In the genomic region with DNA sequence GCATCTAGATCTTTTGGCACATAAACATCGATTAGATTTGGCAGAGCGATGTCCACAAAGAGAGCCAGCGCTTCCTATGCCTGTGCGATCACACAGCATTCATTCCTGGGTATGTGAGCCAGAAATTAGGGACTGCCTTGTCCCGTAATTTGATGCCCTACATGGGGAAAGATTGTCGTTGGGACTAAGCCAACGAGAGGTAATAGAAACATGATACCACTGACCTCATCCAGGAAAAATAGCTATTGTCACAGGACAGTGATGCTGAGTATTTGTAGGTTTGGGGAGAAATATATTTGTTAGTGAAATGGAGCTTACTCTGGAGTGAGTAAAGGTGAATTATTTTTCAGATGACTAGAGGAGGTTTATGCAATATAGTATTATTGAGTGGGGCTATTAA, we compare ENCODE assay signal across 1 cellular context.
TF ChIP-seq lines count a peak whose summit lies in the region.

No MANE protein-coding gene starts in this region.

TF ChIP-seq in HEK293, 187 proteins besides CTCF, POLR2A, EP300 and RAD21 (continued from another document and continues in another):
- TF ChIP-seq IKZF3 (tag by site-specific recombination; IDR thresholded peaks at IDR 0.05) (peak; percentile 87), ZNF211 (tag by site-specific recombination; IDR thresholded peaks at IDR 0.05; ENCODE audit: low read depth) (no peak), ZNF266 (tag by site-specific recombination; IDR thresholded peaks at IDR 0.05; ENCODE audit: low read depth) (no peak), GLI4 (tag by site-specific recombination; IDR thresholded peaks at IDR 0.05) (no peak), ZNF404 (tag by site-specific recombination; IDR thresholded peaks at IDR 0.05) (no peak), KLF10 (tag by site-specific recombination; IDR thresholded peaks at IDR 0.05) (no peak), ZNF571 (tag by site-specific recombination; IDR thresholded peaks at IDR 0.05) (no peak), ZNF629 (tag by site-specific recombination; IDR thresholded peaks at IDR 0.05) (peak; percentile 92), ZBTB1 (tag by site-specific recombination; IDR thresholded peaks at IDR 0.05) (peak; percentile 76; the same call in 1 of the 2 replicates), ZNF529 (tag by site-specific recombination; IDR thresholded peaks at IDR 0.05; ENCODE audit: insufficient replicate concordance) (no peak), ZNF239 (tag by site-specific recombination; IDR thresholded peaks at IDR 0.05) (no peak), ZNF707 (tag by site-specific recombination; IDR thresholded peaks at IDR 0.05) (no peak), WT1 (tag by site-specific recombination; IDR thresholded peaks at IDR 0.05) (peak; percentile 60), ZNF747 (tag by site-specific recombination; IDR thresholded peaks at IDR 0.05) (no peak), FEZF1 (tag by site-specific recombination; IDR thresholded peaks at IDR 0.05) (peak; percentile 42), KLF16 (tag by site-specific recombination; IDR thresholded peaks at IDR 0.05) (no peak), MEIS1 (CRISPR knock-in tag; IDR thresholded peaks at IDR 0.05; ENCODE audit: borderline replicate concordance) (no peak), ZNF433 (tag by site-specific recombination; IDR thresholded peaks at IDR 0.05; ENCODE audit: low read depth) (no peak), ZNF558 (tag by site-specific recombination; IDR thresholded peaks at IDR 0.05) (peak; percentile 60; the same call in 1 of the 2 replicates), ZNF221 (tag by site-specific recombination; IDR thresholded peaks at IDR 0.05; ENCODE audit: borderline replicate concordance) (no peak), GFI1B (tag by site-specific recombination; IDR thresholded peaks at IDR 0.05) (peak; percentile 54), ZNF621 (tag by site-specific recombination; IDR thresholded peaks at IDR 0.05) (no peak), ZNF175 (tag by site-specific recombination; IDR thresholded peaks at IDR 0.05) (no peak), ZNF561 (tag by site-specific recombination; IDR thresholded peaks at IDR 0.05; ENCODE audit: borderline replicate concordance) (0 out of 2 replicates have a peak, but pooled peaks have one; percentile 48), RBAK (tag by site-specific recombination; IDR thresholded peaks at IDR 0.05) (no peak), ZNF112 (tag by site-specific recombination; IDR thresholded peaks at IDR 0.05) (no peak), ZNF341 (tag by site-specific recombination; IDR thresholded peaks at IDR 0.05; ENCODE audit: low read depth) (no peak), ZNF791 (tag by site-specific recombination; IDR thresholded peaks at IDR 0.05) (no peak), ZNF335 (tag by site-specific recombination; conservative IDR thresholded peaks at IDR 0.05) (peak; percentile 30; the same call in 1 of the 2 replicates), ZNF76 (tag by site-specific recombination; IDR thresholded peaks at IDR 0.05; ENCODE audit: borderline replicate concordance, low read depth) (no peak), YY2 (tag by site-specific recombination; IDR thresholded peaks at IDR 0.05) (no peak), ZNF777 (tag by site-specific recombination; IDR thresholded peaks at IDR 0.05; ENCODE audit: borderline replicate concordance) (no peak), ZSCAN23 (tag by site-specific recombination; IDR thresholded peaks at IDR 0.05) (no peak), ZNF514 (tag by site-specific recombination; IDR thresholded peaks at IDR 0.05) (no peak), ZNF701 (tag by site-specific recombination; IDR thresholded peaks at IDR 0.05) (no peak), ZBTB17 (tag by site-specific recombination; IDR thresholded peaks at IDR 0.05) (peak; percentile 92)
- TF ChIP-seq, protein P1, sequence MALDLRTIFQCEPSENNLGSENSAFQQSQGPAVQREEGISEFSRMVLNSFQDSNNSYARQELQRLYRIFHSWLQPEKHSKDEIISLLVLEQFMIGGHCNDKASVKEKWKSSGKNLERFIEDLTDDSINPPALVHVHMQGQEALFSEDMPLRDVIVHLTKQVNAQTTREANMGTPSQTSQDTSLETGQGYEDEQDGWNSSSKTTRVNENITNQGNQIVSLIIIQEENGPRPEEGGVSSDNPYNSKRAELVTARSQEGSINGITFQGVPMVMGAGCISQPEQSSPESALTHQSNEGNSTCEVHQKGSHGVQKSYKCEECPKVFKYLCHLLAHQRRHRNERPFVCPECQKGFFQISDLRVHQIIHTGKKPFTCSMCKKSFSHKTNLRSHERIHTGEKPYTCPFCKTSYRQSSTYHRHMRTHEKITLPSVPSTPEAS (tag by site-specific recombination; IDR thresholded peaks at IDR 0.05) = peak; percentile 46; the same call in 1 of the 2 replicates
- TF ChIP-seq, protein P2, sequence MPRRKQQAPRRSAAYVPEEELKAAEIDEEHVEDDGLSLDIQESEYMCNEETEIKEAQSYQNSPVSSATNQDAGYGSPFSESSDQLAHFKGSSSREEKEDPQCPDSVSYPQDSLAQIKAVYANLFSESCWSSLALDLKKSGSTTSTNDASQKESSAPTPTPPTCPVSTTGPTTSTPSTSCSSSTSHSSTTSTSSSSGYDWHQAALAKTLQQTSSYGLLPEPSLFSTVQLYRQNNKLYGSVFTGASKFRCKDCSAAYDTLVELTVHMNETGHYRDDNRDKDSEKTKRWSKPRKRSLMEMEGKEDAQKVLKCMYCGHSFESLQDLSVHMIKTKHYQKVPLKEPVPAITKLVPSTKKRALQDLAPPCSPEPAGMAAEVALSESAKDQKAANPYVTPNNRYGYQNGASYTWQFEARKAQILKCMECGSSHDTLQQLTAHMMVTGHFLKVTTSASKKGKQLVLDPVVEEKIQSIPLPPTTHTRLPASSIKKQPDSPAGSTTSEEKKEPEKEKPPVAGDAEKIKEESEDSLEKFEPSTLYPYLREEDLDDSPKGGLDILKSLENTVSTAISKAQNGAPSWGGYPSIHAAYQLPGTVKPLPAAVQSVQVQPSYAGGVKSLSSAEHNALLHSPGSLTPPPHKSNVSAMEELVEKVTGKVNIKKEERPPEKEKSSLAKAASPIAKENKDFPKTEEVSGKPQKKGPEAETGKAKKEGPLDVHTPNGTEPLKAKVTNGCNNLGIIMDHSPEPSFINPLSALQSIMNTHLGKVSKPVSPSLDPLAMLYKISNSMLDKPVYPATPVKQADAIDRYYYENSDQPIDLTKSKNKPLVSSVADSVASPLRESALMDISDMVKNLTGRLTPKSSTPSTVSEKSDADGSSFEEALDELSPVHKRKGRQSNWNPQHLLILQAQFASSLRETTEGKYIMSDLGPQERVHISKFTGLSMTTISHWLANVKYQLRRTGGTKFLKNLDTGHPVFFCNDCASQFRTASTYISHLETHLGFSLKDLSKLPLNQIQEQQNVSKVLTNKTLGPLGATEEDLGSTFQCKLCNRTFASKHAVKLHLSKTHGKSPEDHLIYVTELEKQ (tag by site-specific recombination; IDR thresholded peaks at IDR 0.05; ENCODE audit: borderline replicate concordance) = 0 out of 2 replicates have a peak, but pooled peaks have one; percentile 43
- TF ChIP-seq, protein P3, sequence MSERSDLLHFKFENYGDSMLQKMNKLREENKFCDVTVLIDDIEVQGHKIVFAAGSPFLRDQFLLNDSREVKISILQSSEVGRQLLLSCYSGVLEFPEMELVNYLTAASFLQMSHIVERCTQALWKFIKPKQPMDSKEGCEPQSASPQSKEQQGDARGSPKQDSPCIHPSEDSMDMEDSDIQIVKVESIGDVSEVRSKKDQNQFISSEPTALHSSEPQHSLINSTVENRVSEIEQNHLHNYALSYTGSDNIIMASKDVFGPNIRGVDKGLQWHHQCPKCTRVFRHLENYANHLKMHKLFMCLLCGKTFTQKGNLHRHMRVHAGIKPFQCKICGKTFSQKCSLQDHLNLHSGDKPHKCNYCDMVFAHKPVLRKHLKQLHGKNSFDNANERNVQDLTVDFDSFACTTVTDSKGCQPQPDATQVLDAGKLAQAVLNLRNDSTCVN (tag by site-specific recombination; optimal IDR thresholded peaks at IDR 0.05) = no peak
- TF ChIP-seq, protein P4, sequence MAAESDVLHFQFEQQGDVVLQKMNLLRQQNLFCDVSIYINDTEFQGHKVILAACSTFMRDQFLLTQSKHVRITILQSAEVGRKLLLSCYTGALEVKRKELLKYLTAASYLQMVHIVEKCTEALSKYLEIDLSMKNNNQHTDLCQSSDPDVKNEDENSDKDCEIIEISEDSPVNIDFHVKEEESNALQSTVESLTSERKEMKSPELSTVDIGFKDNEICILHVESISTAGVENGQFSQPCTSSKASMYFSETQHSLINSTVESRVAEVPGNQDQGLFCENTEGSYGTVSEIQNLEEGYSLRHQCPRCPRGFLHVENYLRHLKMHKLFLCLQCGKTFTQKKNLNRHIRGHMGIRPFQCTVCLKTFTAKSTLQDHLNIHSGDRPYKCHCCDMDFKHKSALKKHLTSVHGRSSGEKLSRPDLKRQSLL (tag by site-specific recombination; IDR thresholded peaks at IDR 0.05) = no peak
- TF ChIP-seq, protein P5, sequence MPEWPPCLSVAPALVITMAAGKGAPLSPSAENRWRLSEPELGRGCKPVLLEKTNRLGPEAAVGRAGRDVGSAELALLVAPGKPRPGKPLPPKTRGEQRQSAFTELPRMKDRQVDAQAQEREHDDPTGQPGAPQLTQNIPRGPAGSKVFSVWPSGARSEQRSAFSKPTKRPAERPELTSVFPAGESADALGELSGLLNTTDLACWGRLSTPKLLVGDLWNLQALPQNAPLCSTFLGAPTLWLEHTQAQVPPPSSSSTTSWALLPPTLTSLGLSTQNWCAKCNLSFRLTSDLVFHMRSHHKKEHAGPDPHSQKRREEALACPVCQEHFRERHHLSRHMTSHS (tag by site-specific recombination; IDR thresholded peaks at IDR 0.05) = no peak
- TF ChIP-seq, protein P6, sequence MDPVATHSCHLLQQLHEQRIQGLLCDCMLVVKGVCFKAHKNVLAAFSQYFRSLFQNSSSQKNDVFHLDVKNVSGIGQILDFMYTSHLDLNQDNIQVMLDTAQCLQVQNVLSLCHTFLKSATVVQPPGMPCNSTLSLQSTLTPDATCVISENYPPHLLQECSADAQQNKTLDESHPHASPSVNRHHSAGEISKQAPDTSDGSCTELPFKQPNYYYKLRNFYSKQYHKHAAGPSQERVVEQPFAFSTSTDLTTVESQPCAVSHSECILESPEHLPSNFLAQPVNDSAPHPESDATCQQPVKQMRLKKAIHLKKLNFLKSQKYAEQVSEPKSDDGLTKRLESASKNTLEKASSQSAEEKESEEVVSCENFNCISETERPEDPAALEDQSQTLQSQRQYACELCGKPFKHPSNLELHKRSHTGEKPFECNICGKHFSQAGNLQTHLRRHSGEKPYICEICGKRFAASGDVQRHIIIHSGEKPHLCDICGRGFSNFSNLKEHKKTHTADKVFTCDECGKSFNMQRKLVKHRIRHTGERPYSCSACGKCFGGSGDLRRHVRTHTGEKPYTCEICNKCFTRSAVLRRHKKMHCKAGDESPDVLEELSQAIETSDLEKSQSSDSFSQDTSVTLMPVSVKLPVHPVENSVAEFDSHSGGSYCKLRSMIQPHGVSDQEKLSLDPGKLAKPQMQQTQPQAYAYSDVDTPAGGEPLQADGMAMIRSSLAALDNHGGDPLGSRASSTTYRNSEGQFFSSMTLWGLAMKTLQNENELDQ (tag by site-specific recombination; IDR thresholded peaks at IDR 0.05; ENCODE audit: low read depth) = no peak
- TF ChIP-seq, protein P7, sequence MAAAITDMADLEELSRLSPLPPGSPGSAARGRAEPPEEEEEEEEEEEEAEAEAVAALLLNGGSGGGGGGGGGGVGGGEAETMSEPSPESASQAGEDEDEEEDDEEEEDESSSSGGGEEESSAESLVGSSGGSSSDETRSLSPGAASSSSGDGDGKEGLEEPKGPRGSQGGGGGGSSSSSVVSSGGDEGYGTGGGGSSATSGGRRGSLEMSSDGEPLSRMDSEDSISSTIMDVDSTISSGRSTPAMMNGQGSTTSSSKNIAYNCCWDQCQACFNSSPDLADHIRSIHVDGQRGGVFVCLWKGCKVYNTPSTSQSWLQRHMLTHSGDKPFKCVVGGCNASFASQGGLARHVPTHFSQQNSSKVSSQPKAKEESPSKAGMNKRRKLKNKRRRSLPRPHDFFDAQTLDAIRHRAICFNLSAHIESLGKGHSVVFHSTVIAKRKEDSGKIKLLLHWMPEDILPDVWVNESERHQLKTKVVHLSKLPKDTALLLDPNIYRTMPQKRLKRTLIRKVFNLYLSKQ (tag by site-specific recombination; IDR thresholded peaks at IDR 0.05; ENCODE audit: borderline replicate concordance) = no peak
- TF ChIP-seq, protein P8, sequence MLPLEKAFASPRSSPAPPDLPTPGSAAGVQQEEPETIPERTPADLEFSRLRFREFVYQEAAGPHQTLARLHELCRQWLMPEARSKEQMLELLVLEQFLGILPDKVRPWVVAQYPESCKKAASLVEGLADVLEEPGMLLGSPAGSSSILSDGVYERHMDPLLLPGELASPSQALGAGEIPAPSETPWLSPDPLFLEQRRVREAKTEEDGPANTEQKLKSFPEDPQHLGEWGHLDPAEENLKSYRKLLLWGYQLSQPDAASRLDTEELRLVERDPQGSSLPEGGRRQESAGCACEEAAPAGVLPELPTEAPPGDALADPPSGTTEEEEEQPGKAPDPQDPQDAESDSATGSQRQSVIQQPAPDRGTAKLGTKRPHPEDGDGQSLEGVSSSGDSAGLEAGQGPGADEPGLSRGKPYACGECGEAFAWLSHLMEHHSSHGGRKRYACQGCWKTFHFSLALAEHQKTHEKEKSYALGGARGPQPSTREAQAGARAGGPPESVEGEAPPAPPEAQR (tag by site-specific recombination; IDR thresholded peaks at IDR 0.05) = no peak
- TF ChIP-seq, protein P9, sequence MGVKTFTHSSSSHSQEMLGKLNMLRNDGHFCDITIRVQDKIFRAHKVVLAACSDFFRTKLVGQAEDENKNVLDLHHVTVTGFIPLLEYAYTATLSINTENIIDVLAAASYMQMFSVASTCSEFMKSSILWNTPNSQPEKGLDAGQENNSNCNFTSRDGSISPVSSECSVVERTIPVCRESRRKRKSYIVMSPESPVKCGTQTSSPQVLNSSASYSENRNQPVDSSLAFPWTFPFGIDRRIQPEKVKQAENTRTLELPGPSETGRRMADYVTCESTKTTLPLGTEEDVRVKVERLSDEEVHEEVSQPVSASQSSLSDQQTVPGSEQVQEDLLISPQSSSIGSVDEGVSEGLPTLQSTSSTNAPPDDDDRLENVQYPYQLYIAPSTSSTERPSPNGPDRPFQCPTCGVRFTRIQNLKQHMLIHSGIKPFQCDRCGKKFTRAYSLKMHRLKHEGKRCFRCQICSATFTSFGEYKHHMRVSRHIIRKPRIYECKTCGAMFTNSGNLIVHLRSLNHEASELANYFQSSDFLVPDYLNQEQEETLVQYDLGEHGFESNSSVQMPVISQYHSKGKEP (tag by site-specific recombination; IDR thresholded peaks at IDR 0.05) = no peak
- TF ChIP-seq, protein P10, sequence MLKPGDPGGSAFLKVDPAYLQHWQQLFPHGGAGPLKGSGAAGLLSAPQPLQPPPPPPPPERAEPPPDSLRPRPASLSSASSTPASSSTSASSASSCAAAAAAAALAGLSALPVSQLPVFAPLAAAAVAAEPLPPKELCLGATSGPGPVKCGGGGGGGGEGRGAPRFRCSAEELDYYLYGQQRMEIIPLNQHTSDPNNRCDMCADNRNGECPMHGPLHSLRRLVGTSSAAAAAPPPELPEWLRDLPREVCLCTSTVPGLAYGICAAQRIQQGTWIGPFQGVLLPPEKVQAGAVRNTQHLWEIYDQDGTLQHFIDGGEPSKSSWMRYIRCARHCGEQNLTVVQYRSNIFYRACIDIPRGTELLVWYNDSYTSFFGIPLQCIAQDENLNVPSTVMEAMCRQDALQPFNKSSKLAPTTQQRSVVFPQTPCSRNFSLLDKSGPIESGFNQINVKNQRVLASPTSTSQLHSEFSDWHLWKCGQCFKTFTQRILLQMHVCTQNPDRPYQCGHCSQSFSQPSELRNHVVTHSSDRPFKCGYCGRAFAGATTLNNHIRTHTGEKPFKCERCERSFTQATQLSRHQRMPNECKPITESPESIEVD (tag by site-specific recombination; IDR thresholded peaks at IDR 0.05) = peak; percentile 91
